2 cellular contexts compared by ENCODE assay signal in the genomic region with DNA sequence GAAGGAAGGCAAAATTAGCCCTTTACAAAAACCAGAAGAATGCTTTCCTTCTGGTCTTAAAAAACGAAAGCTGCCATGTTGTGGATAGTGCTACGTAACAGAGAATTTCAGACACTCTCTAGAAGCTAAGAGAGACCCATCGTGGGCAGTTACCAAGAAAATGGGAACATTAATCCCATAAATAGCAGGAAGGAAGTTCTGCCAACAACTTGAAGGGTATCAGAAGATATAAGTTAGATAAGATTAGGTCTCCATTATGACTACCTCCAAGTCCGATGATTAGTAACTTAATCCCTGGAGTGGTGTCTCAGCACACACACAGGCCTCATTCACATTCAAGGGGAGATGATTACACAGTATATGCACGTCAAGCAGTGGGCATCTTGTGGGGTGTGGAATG.
TF ChIP-seq lines count a peak whose summit lies in the region.

No MANE protein-coding gene starts in this region.

TF ChIP-seq in GM23338, 12 proteins besides CTCF, POLR2A, EP300 and RAD21:
- TF ChIP-seq, protein P1, sequence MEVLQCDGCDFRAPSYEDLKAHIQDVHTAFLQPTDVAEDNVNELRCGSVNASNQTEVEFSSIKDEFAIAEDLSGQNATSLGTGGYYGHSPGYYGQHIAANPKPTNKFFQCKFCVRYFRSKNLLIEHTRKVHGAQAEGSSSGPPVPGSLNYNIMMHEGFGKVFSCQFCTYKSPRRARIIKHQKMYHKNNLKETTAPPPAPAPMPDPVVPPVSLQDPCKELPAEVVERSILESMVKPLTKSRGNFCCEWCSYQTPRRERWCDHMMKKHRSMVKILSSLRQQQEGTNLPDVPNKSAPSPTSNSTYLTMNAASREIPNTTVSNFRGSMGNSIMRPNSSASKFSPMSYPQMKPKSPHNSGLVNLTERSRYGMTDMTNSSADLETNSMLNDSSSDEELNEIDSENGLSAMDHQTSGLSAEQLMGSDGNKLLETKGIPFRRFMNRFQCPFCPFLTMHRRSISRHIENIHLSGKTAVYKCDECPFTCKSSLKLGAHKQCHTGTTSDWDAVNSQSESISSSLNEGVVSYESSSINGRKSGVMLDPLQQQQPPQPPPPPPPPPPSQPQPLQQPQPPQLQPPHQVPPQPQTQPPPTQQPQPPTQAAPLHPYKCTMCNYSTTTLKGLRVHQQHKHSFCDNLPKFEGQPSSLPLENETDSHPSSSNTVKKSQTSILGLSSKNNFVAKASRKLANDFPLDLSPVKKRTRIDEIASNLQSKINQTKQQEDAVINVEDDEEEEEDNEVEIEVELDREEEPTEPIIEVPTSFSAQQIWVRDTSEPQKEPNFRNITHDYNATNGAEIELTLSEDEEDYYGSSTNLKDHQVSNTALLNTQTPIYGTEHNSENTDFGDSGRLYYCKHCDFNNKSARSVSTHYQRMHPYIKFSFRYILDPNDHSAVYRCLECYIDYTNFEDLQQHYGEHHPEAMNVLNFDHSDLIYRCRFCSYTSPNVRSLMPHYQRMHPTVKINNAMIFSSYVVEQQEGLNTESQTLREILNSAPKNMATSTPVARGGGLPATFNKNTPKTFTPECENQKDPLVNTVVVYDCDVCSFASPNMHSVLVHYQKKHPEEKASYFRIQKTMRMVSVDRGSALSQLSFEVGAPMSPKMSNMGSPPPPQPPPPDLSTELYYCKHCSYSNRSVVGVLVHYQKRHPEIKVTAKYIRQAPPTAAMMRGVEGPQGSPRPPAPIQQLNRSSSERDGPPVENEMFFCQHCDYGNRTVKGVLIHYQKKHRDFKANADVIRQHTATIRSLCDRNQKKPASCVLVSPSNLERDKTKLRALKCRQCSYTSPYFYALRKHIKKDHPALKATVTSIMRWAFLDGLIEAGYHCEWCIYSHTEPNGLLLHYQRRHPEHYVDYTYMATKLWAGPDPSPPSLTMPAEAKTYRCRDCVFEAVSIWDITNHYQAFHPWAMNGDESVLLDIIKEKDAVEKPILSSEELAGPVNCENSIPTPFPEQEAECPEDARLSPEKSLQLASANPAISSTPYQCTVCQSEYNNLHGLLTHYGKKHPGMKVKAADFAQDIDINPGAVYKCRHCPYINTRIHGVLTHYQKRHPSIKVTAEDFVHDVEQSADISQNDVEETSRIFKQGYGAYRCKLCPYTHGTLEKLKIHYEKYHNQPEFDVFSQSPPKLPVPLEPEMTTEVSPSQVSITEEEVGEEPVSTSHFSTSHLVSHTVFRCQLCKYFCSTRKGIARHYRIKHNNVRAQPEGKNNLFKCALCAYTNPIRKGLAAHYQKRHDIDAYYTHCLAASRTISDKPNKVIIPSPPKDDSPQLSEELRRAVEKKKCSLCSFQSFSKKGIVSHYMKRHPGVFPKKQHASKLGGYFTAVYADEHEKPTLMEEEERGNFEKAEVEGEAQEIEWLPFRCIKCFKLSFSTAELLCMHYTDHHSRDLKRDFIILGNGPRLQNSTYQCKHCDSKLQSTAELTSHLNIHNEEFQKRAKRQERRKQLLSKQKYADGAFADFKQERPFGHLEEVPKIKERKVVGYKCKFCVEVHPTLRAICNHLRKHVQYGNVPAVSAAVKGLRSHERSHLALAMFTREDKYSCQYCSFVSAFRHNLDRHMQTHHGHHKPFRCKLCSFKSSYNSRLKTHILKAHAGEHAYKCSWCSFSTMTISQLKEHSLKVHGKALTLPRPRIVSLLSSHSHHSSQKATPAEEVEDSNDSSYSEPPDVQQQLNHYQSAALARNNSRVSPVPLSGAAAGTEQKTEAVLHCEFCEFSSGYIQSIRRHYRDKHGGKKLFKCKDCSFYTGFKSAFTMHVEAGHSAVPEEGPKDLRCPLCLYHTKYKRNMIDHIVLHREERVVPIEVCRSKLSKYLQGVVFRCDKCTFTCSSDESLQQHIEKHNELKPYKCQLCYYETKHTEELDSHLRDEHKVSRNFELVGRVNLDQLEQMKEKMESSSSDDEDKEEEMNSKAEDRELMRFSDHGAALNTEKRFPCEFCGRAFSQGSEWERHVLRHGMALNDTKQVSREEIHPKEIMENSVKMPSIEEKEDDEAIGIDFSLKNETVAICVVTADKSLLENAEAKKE (CRISPR knock-in tag; IDR thresholded peaks at IDR 0.05), result no peak
- TF ChIP-seq, protein P2, sequence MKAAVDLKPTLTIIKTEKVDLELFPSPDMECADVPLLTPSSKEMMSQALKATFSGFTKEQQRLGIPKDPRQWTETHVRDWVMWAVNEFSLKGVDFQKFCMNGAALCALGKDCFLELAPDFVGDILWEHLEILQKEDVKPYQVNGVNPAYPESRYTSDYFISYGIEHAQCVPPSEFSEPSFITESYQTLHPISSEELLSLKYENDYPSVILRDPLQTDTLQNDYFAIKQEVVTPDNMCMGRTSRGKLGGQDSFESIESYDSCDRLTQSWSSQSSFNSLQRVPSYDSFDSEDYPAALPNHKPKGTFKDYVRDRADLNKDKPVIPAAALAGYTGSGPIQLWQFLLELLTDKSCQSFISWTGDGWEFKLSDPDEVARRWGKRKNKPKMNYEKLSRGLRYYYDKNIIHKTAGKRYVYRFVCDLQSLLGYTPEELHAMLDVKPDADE (IDR thresholded peaks at IDR 0.05), result no peak
- TF ChIP-seq POLR2AphosphoS5 (IDR thresholded peaks at IDR 0.05; ENCODE audit: low read depth) (no peak), EZH2 (IDR thresholded peaks at IDR 0.05; ENCODE audit: low read depth, unreplicated experiment) (no peak), EZH2phosphoT487 (IDR thresholded peaks at IDR 0.05; ENCODE audit: unreplicated experiment) (no peak), NANOG (IDR thresholded peaks at IDR 0.05; ENCODE audit: borderline replicate concordance) (no peak), CREB1 (CRISPR knock-in tag; IDR thresholded peaks at IDR 0.05; ENCODE audit: low read depth) (no peak)
TF ChIP-seq in GM23338: peak in this region for 0.

TF ChIP-seq in K562, 482 proteins besides CTCF, POLR2A, EP300 and RAD21 (continued from another document):
- TF ChIP-seq, protein P3, sequence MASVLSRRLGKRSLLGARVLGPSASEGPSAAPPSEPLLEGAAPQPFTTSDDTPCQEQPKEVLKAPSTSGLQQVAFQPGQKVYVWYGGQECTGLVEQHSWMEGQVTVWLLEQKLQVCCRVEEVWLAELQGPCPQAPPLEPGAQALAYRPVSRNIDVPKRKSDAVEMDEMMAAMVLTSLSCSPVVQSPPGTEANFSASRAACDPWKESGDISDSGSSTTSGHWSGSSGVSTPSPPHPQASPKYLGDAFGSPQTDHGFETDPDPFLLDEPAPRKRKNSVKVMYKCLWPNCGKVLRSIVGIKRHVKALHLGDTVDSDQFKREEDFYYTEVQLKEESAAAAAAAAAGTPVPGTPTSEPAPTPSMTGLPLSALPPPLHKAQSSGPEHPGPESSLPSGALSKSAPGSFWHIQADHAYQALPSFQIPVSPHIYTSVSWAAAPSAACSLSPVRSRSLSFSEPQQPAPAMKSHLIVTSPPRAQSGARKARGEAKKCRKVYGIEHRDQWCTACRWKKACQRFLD (CRISPR knock-in tag; IDR thresholded peaks at IDR 0.05), result no peak
- TF ChIP-seq LEF1 (IDR thresholded peaks at IDR 0.05) (no peak), ZNF408 (CRISPR knock-in tag; IDR thresholded peaks at IDR 0.05; ENCODE audit: low read depth) (no peak), TEAD4 (IDR thresholded peaks at IDR 0.05; ENCODE audit: low read length) (no peak), TEAD4 (CRISPR knock-in tag; IDR thresholded peaks at IDR 0.05; ENCODE audit: borderline replicate concordance) (no peak)
- TF ChIP-seq, protein P4, sequence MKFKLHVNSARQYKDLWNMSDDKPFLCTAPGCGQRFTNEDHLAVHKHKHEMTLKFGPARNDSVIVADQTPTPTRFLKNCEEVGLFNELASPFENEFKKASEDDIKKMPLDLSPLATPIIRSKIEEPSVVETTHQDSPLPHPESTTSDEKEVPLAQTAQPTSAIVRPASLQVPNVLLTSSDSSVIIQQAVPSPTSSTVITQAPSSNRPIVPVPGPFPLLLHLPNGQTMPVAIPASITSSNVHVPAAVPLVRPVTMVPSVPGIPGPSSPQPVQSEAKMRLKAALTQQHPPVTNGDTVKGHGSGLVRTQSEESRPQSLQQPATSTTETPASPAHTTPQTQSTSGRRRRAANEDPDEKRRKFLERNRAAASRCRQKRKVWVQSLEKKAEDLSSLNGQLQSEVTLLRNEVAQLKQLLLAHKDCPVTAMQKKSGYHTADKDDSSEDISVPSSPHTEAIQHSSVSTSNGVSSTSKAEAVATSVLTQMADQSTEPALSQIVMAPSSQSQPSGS (CRISPR knock-in tag; IDR thresholded peaks at IDR 0.05), result no peak
TF ChIP-seq in K562: peak in this region for 0.
